Comparison of ENCODE assay signal across 1 cellular context in the genomic region with DNA sequence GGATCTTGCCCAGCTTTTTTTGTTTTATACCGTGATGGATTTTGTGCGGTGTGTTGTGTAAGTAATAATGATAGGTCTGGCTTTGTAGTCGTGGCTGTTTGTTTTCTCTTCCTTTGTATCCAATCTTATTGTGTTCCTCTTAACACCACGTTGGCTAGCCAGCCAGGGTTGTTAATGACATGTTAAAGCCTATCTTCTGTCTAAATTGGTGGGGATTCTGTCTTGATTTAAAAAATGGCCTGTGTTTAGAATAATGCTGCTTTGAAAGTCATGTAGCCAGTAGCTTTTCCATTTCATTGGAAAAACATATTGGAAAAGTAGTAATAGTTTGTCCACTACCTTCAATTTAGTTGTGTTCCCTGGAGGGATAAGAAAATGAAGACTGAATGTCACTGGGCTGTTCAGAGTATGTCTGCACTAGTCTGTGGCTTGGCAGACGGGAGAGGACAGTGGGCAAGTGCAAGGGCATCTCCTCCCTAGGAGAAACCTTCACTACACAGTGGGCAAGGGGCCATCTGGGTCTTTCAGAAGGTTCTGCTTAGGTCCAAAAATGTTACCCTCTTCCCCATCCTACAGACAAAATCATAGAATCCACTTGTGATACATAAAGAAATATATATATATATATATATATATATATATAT.
TF ChIP-seq lines count a peak whose summit lies in the region.

No MANE protein-coding gene starts in this region.

TF ChIP-seq in WTC11, 78 proteins besides CTCF, POLR2A, EP300 and RAD21 (continued from another document):
- no peak for TF ChIP-seq TEAD1 (CRISPR knock-in tag; IDR thresholded peaks at IDR 0.05)
- no peak for TF ChIP-seq GTF2I (CRISPR knock-in tag; conservative IDR thresholded peaks at IDR 0.05)
- no peak for TF ChIP-seq STAT6 (CRISPR knock-in tag; conservative IDR thresholded peaks at IDR 0.05; ENCODE audit: low read depth)
- TF ChIP-seq E2F1 (CRISPR knock-in tag; IDR thresholded peaks at IDR 0.05): no peak
- TF ChIP-seq, protein P1, sequence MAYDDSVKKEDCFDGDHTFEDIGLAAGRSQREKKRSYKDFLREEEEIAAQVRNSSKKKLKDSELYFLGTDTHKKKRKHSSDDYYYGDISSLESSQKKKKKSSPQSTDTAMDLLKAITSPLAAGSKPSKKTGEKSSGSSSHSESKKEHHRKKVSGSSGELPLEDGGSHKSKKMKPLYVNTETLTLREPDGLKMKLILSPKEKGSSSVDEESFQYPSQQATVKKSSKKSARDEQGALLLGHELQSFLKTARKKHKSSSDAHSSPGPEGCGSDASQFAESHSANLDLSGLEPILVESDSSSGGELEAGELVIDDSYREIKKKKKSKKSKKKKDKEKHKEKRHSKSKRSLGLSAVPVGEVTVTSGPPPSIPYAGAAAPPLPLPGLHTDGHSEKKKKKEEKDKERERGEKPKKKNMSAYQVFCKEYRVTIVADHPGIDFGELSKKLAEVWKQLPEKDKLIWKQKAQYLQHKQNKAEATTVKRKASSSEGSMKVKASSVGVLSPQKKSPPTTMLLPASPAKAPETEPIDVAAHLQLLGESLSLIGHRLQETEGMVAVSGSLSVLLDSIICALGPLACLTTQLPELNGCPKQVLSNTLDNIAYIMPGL (CRISPR knock-in tag; IDR thresholded peaks at IDR 0.05): no peak
- TF ChIP-seq FOXJ3 (CRISPR knock-in tag; IDR thresholded peaks at IDR 0.05; ENCODE audit: borderline replicate concordance): no peak
- no peak for TF ChIP-seq HMGA2 (CRISPR knock-in tag; IDR thresholded peaks at IDR 0.05)
- no peak for TF ChIP-seq ERG (CRISPR knock-in tag; IDR thresholded peaks at IDR 0.05)
- TF ChIP-seq NR1H2 (CRISPR knock-in tag; IDR thresholded peaks at IDR 0.05): no peak
- TF ChIP-seq PREB (CRISPR knock-in tag; IDR thresholded peaks at IDR 0.05; ENCODE audit: borderline replicate concordance): no peak
- no peak for TF ChIP-seq TCF7 (CRISPR knock-in tag; IDR thresholded peaks at IDR 0.05; ENCODE audit: low read depth)
- TF ChIP-seq CBFB (CRISPR knock-in tag; IDR thresholded peaks at IDR 0.05; ENCODE audit: low read depth): no peak
- no peak for TF ChIP-seq NFE2L1 (CRISPR knock-in tag; IDR thresholded peaks at IDR 0.05)
- no peak for TF ChIP-seq CREM (CRISPR knock-in tag; IDR thresholded peaks at IDR 0.05)
- no peak for TF ChIP-seq SP1 (CRISPR knock-in tag; conservative IDR thresholded peaks at IDR 0.05)
